ENCODE assay signal across 1 cellular context in genomic region chr4:101306225-101306624, GRCh38.
TF ChIP-seq lines count a peak whose summit lies in the region.

No MANE protein-coding gene starts in this region.

TF ChIP-seq in H1, 55 proteins besides CTCF, POLR2A, EP300 and RAD21 (continued from another document):
- TF ChIP-seq CHD7 (IDR thresholded peaks at IDR 0.05; ENCODE audit: insufficient replicate concordance, low read length): no peak
- no peak for TF ChIP-seq RNF2 (IDR thresholded peaks at IDR 0.05; ENCODE audit: borderline replicate concordance, low read depth, low read length, missing control alignments, poor library complexity, severe bottlenecking)
